In genomic region chr1:12539705-12540579, GRCh38 we compare ENCODE assay signal across 10 cellular contexts.
DNase-seq lines count a peak whose midpoint lies in the region; ATAC-seq and TF ChIP-seq lines count a peak whose summit lies in the region.
"Had no signal": no experiment of that assay in that cellular context is flagged by ENCODE, and none has a peak within 500 bp of the region (broad histone marks: within the 10 kb centered on the region; RNA-seq: fewer than 3 reads in every experiment).

No MANE protein-coding gene starts in this region.

- H3K27ac ChIP-seq in left ventricle myocardium inferior (replicated peaks), result peak overlapping the region; percentile 74
- H3K27ac ChIP-seq in ovary, result peak overlapping the region in 1 of 2 donors; percentile 52

- peaks cover 47% of the 10 kb centered on the region for H3K4me1 Mint-ChIP-seq in Calu3 (ENCODE audit: low read depth, unreplicated experiment)
- H3K4me1 Mint-ChIP-seq in WTC11, result peaks cover 24% of the 10 kb centered on the region

- peaks cover 10% of the 10 kb centered on the region for H3K9me3 ChIP-seq in left ventricle myocardium inferior (replicated peaks)
- H3K9me3 ChIP-seq in ovary, result no peaks in the 10 kb centered on the region

- intact Hi-C loops in Calu3 (cut with micrococcal nuclease; ENCODE audit: unreplicated experiment) (loop anchor here (2.0 to 10.0 kb wide), 5 partner anchors 57 to 225 kb away; partner anchors contain the start of gene DHRS3), left ventricle myocardium inferior (cut with micrococcal nuclease) (no loop called here), ovary (cut with DNase I) (loop anchor here (2.0 to 10.0 kb wide), 8 partner anchors 55 to 135 kb away; partner anchors contain the start of gene DHRS3 (in 2 of the 4))

- H3K27ac Mint-ChIP-seq in Calu3 (ENCODE audit: unreplicated experiment) (peak overlapping the region; percentile 15), WTC11 (no peak overlapping the region)
- H3K27ac Mint-ChIP-seq: activated naive CD4-positive, alpha-beta T cell treated with anti-CD3 and anti-CD28 coated beads, Interleukin-2, amount 50 U/mL, for 72 hours had no signal

- H3K36me3 Mint-ChIP-seq in Calu3 (ENCODE audit: insufficient read depth, unreplicated experiment) (peaks cover 14% of the 10 kb centered on the region), WTC11 (no peaks in the 10 kb centered on the region)

- H3K27me3 Mint-ChIP-seq in Calu3 (ENCODE audit: unreplicated experiment) (no peaks in the 10 kb centered on the region), WTC11 (ENCODE audit: low read depth) (peaks cover 3% of the 10 kb centered on the region; the same call in 1 of the 2 replicates)

- H3K36me3 ChIP-seq in left ventricle myocardium inferior, result no peaks in the 10 kb centered on the region
- no peaks in the 10 kb centered on the region for H3K36me3 ChIP-seq in ovary

- DNase-seq in Calu3, result peak; percentile 78
- peak; percentile 57 for DNase-seq in WTC11 (ENCODE audit: low spot score)
- peak; percentile 81 for DNase-seq in left ventricle myocardium inferior
- peak; percentile 78 to 88 (median 83) for DNase-seq in ovary
- no peak for DNase-seq in pons (ENCODE audit: low spot score)
- DNase-seq: DMS79 treated with DMSO at 0.1 percent for 48 hours had no signal

- H3K4me1 ChIP-seq in left ventricle myocardium inferior (peaks cover 30% of the 10 kb centered on the region), ovary (ENCODE audit: insufficient read depth) (peaks cover 19% of the 10 kb centered on the region)

- 8 to 14% (median 10%) methylated on average over 33 to 34 of the region's 34 CpGs for whole genome bisulfite sequencing in ovary, 3 donors

- H3K27me3 ChIP-seq in left ventricle myocardium inferior (ENCODE audit: low read depth) (no peaks in the 10 kb centered on the region), ovary (no peaks in the 10 kb centered on the region)

- ATAC-seq in WTC11, result peak; percentile 78
- no peak for ATAC-seq in GM18858 (IDR thresholded peaks at IDR 0.05; ENCODE audit: unreplicated experiment)
- ATAC-seq in HG02852 (IDR thresholded peaks at IDR 0.05; ENCODE audit: unreplicated experiment), result no peak
- no peak for ATAC-seq in HG03342 (IDR thresholded peaks at IDR 0.05; ENCODE audit: unreplicated experiment)
- ATAC-seq: activated naive CD4-positive, alpha-beta T cell treated with anti-CD3 and anti-CD28 coated beads, Interleukin-2, amount 50 U/mL, for 72 hours had no signal

- CTCF ChIA-PET in Calu3 (lab: Charles Lee) (interaction anchor here (0.5 to 1.0 kb wide), 2 partner anchors 55 to 80 kb away, joined by 4 read pairs; no protein-coding TSS in a partner anchor), WTC11 (lab: Charles Lee) (interaction anchor here (0.8 to 2.4 kb wide), 7 partner anchors 9 to 200 kb away, joined by 3 to 9 read pairs (median 4); no protein-coding TSS in a partner anchor)

- TF ChIP-seq EP300 in ovary (IDR thresholded peaks at IDR 0.05), result peak; percentile 67

- H3K9me3 Mint-ChIP-seq in Calu3 (ENCODE audit: low read depth, unreplicated experiment) (peaks cover 11% of the 10 kb centered on the region), WTC11 (no peaks in the 10 kb centered on the region)

- no peak for TF ChIP-seq POLR2A in ovary (IDR thresholded peaks at IDR 0.05)

- H3K4me3 Mint-ChIP-seq in Calu3 (ENCODE audit: low read depth, unreplicated experiment), result no peak overlapping the region
- peak overlapping the region; percentile 51 for H3K4me3 Mint-ChIP-seq in WTC11

- no TSS peak for BruUV-seq in Calu3 (replicated peaks; lab: Mats Ljungman, UMichigan)

- H3K4me3 ChIP-seq in left ventricle myocardium inferior, result peak overlapping the region; percentile 37
- H3K4me3 ChIP-seq in ovary, result no peak overlapping the region

- no peak for TF ChIP-seq CTCF in Calu3 (IDR thresholded peaks at IDR 0.05; ENCODE audit: unreplicated experiment)
- TF ChIP-seq CTCF in WTC11 (IDR thresholded peaks at IDR 0.05), result no peak
- TF ChIP-seq CTCF in left ventricle myocardium inferior (IDR thresholded peaks at IDR 0.05; ENCODE audit: borderline replicate concordance), result no peak
- TF ChIP-seq CTCF in ovary (IDR thresholded peaks at IDR 0.05), result peak in 1 of 3 donors; percentile 6

- POLR2A ChIA-PET in WTC11 (lab: Charles Lee), result interaction anchor here (0.6 to 2.2 kb wide), 3 partner anchors 56 to 147 kb away, joined by 4 to 7 read pairs (median 6); partner anchors contain the start of gene DHRS3

TF ChIP-seq in WTC11, 78 proteins besides CTCF, POLR2A, EP300 and RAD21:
- no peak for TF ChIP-seq KAT7 (CRISPR knock-in tag; IDR thresholded peaks at IDR 0.05; ENCODE audit: borderline replicate concordance)
- no peak for TF ChIP-seq EMX1 (CRISPR knock-in tag; IDR thresholded peaks at IDR 0.05)
- TF ChIP-seq ELF4 (CRISPR knock-in tag; IDR thresholded peaks at IDR 0.05; ENCODE audit: low read depth), result no peak
- no peak for TF ChIP-seq FOXJ3 (CRISPR knock-in tag; IDR thresholded peaks at IDR 0.05; ENCODE audit: borderline replicate concordance)
- TF ChIP-seq ZNF512 (CRISPR knock-in tag; IDR thresholded peaks at IDR 0.05; ENCODE audit: borderline replicate concordance), result no peak
- TF ChIP-seq SMAD3 (CRISPR knock-in tag; IDR thresholded peaks at IDR 0.05; ENCODE audit: borderline replicate concordance), result no peak
- no peak for TF ChIP-seq ZNF219 (CRISPR knock-in tag; IDR thresholded peaks at IDR 0.05; ENCODE audit: borderline replicate concordance)
- TF ChIP-seq GTF2I (CRISPR knock-in tag; conservative IDR thresholded peaks at IDR 0.05), result peak; percentile 50; the same call in 1 of the 2 replicates
- TF ChIP-seq GABPB1 (CRISPR knock-in tag; IDR thresholded peaks at IDR 0.05), result no peak
- TF ChIP-seq ZNF121 (CRISPR knock-in tag; IDR thresholded peaks at IDR 0.05), result peak; percentile 93
- no peak for TF ChIP-seq USF2 (CRISPR knock-in tag; IDR thresholded peaks at IDR 0.05)
- no peak for TF ChIP-seq CBFB (CRISPR knock-in tag; IDR thresholded peaks at IDR 0.05; ENCODE audit: low read depth)
- TF ChIP-seq NR1H2 (CRISPR knock-in tag; IDR thresholded peaks at IDR 0.05), result no peak
- no peak for TF ChIP-seq AR (CRISPR knock-in tag; IDR thresholded peaks at IDR 0.05)
- TF ChIP-seq ZNF423 (CRISPR knock-in tag; IDR thresholded peaks at IDR 0.05), result no peak
- no peak for TF ChIP-seq SP1 (CRISPR knock-in tag; conservative IDR thresholded peaks at IDR 0.05)
- no peak for TF ChIP-seq JAZF1 (CRISPR knock-in tag; IDR thresholded peaks at IDR 0.05)
